ENCODE assay signal across 9 cellular contexts in the genomic region with DNA sequence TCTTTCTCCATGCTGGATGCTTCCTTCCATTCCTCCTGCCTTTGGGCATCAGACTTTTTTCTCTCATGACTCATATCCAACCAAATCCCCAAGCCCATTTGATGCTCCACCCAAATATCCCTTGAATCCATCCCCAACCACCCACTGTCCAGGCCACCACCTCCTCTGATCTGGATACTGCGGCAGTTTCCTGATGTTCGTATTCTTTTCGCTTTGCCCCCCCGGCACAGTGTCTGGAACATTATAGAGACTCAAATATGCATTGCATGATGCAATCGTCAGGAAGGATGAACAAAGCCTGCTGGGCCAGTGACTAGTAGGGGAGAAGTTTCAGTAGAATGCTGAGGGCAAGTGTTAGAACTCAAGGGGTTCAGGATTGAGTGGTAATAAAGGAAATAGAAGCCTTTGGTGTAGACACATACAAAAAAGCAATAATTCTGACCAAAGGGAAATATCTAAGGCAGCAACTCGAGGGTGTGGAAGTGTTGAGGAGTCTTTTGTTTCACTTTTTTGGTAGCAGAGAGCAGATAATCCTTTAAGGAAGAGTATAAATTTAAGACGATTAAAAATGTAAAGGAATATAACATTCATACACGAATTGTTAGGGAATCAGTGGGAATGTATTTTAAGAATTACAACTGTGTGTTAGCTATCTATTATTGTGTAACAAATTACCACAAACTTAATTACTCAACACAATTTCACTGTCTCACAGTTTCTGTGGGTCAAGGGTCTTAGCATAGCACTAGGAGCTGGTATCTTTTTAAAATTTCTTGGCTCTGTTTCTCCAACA. TPM values are rescaled to one million over a fixed set of nuclear protein-coding genes. Genes with fewer than 3 reads are reported as not detected.
DNase-seq lines count a peak whose midpoint lies in the region; ATAC-seq and TF ChIP-seq lines count a peak whose summit lies in the region.
"Had no signal": no experiment of that assay in that cellular context is flagged by ENCODE, and none has a peak within 500 bp of the region (broad histone marks: within the 10 kb centered on the region; RNA-seq: fewer than 3 reads in every experiment).

No MANE protein-coding gene starts in this region.

- H2AFZ ChIP-seq in IMR-90 (replicated peaks; ENCODE audit: low read length, poor library complexity) = no peak overlapping the region

- TF ChIP-seq POLR2A in IMR-90 (IDR thresholded peaks at IDR 0.05; ENCODE audit: low read depth, low read length) = no peak

- no peak for TF ChIP-seq RAD21 in IMR-90 (IDR thresholded peaks at IDR 0.05; ENCODE audit: low read length)

- TF ChIP-seq CTCF in IMR-90 (conservative IDR thresholded peaks at IDR 0.05; ENCODE audit: low read depth, low read length) = no peak
- no peak for TF ChIP-seq CTCF in fibroblast of villous mesenchyme (IDR thresholded peaks at IDR 0.05; ENCODE audit: insufficient read depth, low read depth, low read length)

- H4K5ac ChIP-seq in IMR-90 (ENCODE audit: low read depth, low read length) = no peak overlapping the region; the same call in 1 of the 2 replicates

- peaks cover 0 to 24% (median 0%) of the 10 kb centered on the region in 11 experiments; a peak in 3 of 22 replicates for H3K9me3 ChIP-seq in BLaER1 treated with 17β-estradiol and CSF1 and Interleukin-3, amounts not matched to agents 10 nM and 100 nM (replicated peaks in 1 of 11)
- no peaks in the 10 kb centered on the region for H3K9me3 ChIP-seq in IMR-90 (ENCODE audit: control insufficient read depth, insufficient read depth, low read length)
- H3K9me3 ChIP-seq: testis had no signal

- peaks cover 54% of the 10 kb centered on the region for H3K36me3 Mint-ChIP-seq in activated CD4-positive, alpha-beta memory T cell treated with anti-CD3 and anti-CD28 coated beads, Interleukin-2, amount 10 ng/mL, durations not matched to agents 7 days and 5 days (ENCODE audit: low read depth)

- peak overlapping the region in 8 of 11 experiments; percentile 11 to 61 (median 32); a peak in 11 of 22 replicates for H3K27ac ChIP-seq in BLaER1 treated with 17β-estradiol and CSF1 and Interleukin-3, amounts not matched to agents 10 nM and 100 nM
- H3K27ac ChIP-seq in IMR-90 (ENCODE audit: insufficient read depth, low read length) = no peak overlapping the region
- H3K27ac ChIP-seq: testis had no signal

- in situ Hi-C loops in IMR-90 (cut with MboI; ENCODE audit: low sequenced_read_pairs) = no loop called here

- peak overlapping the region; percentile 34; the same call in 1 of the 2 replicates for H2AK5ac ChIP-seq in IMR-90 (ENCODE audit: low read depth, low read length)

- no peak overlapping the region for H3K56ac ChIP-seq in IMR-90 (ENCODE audit: extremely low read depth, insufficient read depth, low read length)

- peak overlapping the region; percentile 66; the same call in 1 of the 2 replicates for H4K91ac ChIP-seq in IMR-90 (ENCODE audit: insufficient read depth, low read depth, low read length)

- BruUV-seq in IMR-90 (replicated peaks; lab: Mats Ljungman, UMichigan) = no TSS peak

- 0 out of 22 replicates have a peak overlapping the region, but pooled peaks of 1 of the 11 experiments have one; percentile 8 for H3K9ac ChIP-seq in BLaER1 treated with 17β-estradiol and CSF1 and Interleukin-3, amounts not matched to agents 10 nM and 100 nM
- H3K9ac ChIP-seq in IMR-90 (ENCODE audit: low read depth, low read length) = no peak overlapping the region

- H3K4me3 ChIP-seq in BLaER1 treated with 17β-estradiol and CSF1 and Interleukin-3, amounts not matched to agents 10 nM and 100 nM = no peak overlapping the region
- H3K4me3 ChIP-seq in IMR-90 (ENCODE audit: insufficient read depth, low read depth, low read length) (no peak overlapping the region), fibroblast of villous mesenchyme (ENCODE audit: low read depth, low read length) (no peak overlapping the region)
- H3K4me3 ChIP-seq: testis had no signal

- WGBS in IMR-90 (ENCODE audit: extremely low coverage in 2 of 2, insufficient read length in 1 of 2), 2 experiments = 100% methylated on average over 2 of the region's 8 CpGs; no CpG with 5 or more reads in 1 of the 2 experiments

- H2BK5ac ChIP-seq in IMR-90 (ENCODE audit: low read depth, low read length, poor library complexity, severe bottlenecking) = no peak overlapping the region

- dilution Hi-C loops in IMR-90 (cut with HindIII; ENCODE audit: low sequenced_read_pairs, unreplicated experiment) = no loop called here

- H3K14ac ChIP-seq in IMR-90 (replicated peaks; ENCODE audit: low read depth, low read length) = 0 out of 2 replicates have a peak overlapping the region, but pooled peaks have one; percentile 48

- H3K23ac ChIP-seq in IMR-90 (ENCODE audit: low read depth, low read length) = peak overlapping the region; percentile 31; the same call in 1 of the 2 replicates

- peak overlapping the region in 10 of 11 experiments; percentile 3 to 99 (median 40); a peak in 15 of 22 replicates for H3K4me2 ChIP-seq in BLaER1 treated with 17β-estradiol and CSF1 and Interleukin-3, amounts not matched to agents 10 nM and 100 nM
- H3K4me2 ChIP-seq in IMR-90 (ENCODE audit: low read depth, low read length) = no peak overlapping the region

- ATAC-seq in IMR-90 (ENCODE audit: low read depth) (peak; percentile 58), GM19324 (IDR thresholded peaks at IDR 0.05; ENCODE audit: low FRiP score, unreplicated experiment) (no peak), HG03342 (IDR thresholded peaks at IDR 0.05; ENCODE audit: unreplicated experiment) (no peak)

- peak overlapping the region; percentile 67 for H3K27ac Mint-ChIP-seq in activated CD4-positive, alpha-beta memory T cell treated with anti-CD3 and anti-CD28 coated beads, Interleukin-2, amount 10 ng/mL, durations not matched to agents 7 days and 5 days

- no peaks in the 10 kb centered on the region for H3K27me3 ChIP-seq in BLaER1 treated with 17β-estradiol and CSF1 and Interleukin-3, amounts not matched to agents 10 nM and 100 nM
- H3K27me3 ChIP-seq in IMR-90 (ENCODE audit: control insufficient read depth, insufficient read depth, low read length) = peaks cover 6% of the 10 kb centered on the region
- H3K27me3 ChIP-seq: testis had no signal

- H3K27me3 Mint-ChIP-seq in activated CD4-positive, alpha-beta memory T cell treated with anti-CD3 and anti-CD28 coated beads, Interleukin-2, amount 10 ng/mL, durations not matched to agents 7 days and 5 days = no peaks in the 10 kb centered on the region

- H3K9me3 Mint-ChIP-seq in activated CD4-positive, alpha-beta memory T cell treated with anti-CD3 and anti-CD28 coated beads, Interleukin-2, amount 10 ng/mL, durations not matched to agents 7 days and 5 days = peaks cover 5% of the 10 kb centered on the region

- CTCF ChIA-PET in IMR-90 (lab: Yijun Ruan, JAX) = no interaction called here
- CTCF ChIA-PET in activated CD4-positive, alpha-beta memory T cell treated with anti-CD3 and anti-CD28 coated beads, Interleukin-2, amount 10 ng/mL, durations not matched to agents 7 days and 5 days (lab: Charles Lee) = interaction anchor here (0.5 to 1.3 kb wide), 3 partner anchors 14 to 17 kb away, joined by 3 read pairs; no protein-coding TSS in a partner anchor

- DNase-seq in IMR-90 (peak; percentile 43), fibroblast of villous mesenchyme (ENCODE audit: low read depth) (peak; percentile 61), UCSD-AML1 (lab: John Stamatoyannopoulos, UW; ENCODE audit: unreplicated experiment) (no peak), superior temporal gyrus (ENCODE audit: extremely low spot score) (no peak)
- DNase-seq in activated CD4-positive, alpha-beta memory T cell treated with anti-CD3 and anti-CD28 coated beads, Interleukin-2, amount 10 ng/mL, durations not matched to agents 7 days and 5 days = no peak
- DNase-seq: testis had no signal

- H3K4me1 Mint-ChIP-seq in activated CD4-positive, alpha-beta memory T cell treated with anti-CD3 and anti-CD28 coated beads, Interleukin-2, amount 10 ng/mL, durations not matched to agents 7 days and 5 days = peaks cover 49% of the 10 kb centered on the region

- H4K20me1 ChIP-seq in BLaER1 treated with 17β-estradiol and CSF1 and Interleukin-3, amounts not matched to agents 10 nM and 100 nM = peaks cover 0 to 49% (median 0%) of the 10 kb centered on the region in 11 experiments; a peak in 9 of 22 replicates
- peaks cover 20% of the 10 kb centered on the region for H4K20me1 ChIP-seq in IMR-90 (ENCODE audit: insufficient read depth, low read length)

- H2BK120ac ChIP-seq in IMR-90 (ENCODE audit: low read depth, low read length) = peak overlapping the region; percentile 58

- H3K4me3 Mint-ChIP-seq in activated CD4-positive, alpha-beta memory T cell treated with anti-CD3 and anti-CD28 coated beads, Interleukin-2, amount 10 ng/mL, durations not matched to agents 7 days and 5 days = no peak overlapping the region

- H3K4me1 ChIP-seq in BLaER1 treated with 17β-estradiol and CSF1 and Interleukin-3, amounts not matched to agents 10 nM and 100 nM = peaks cover 8 to 57% (median 23%) of the 10 kb centered on the region in 10 experiments
- H3K4me1 ChIP-seq in IMR-90 (ENCODE audit: control insufficient read depth, insufficient read depth, low read length) = peaks cover 14% of the 10 kb centered on the region

- H2BK20ac ChIP-seq in IMR-90 (ENCODE audit: low read depth, low read length) = peak overlapping the region; percentile 47; the same call in 1 of the 2 replicates

- no peak overlapping the region for H2BK15ac ChIP-seq in IMR-90 (ENCODE audit: low read depth, low read length)

- peak overlapping the region; percentile 57 for H3K4ac ChIP-seq in IMR-90 (ENCODE audit: low read depth, low read length)

- H4K8ac ChIP-seq in IMR-90 (ENCODE audit: low read depth in 2 of 2, low read length in 2 of 2) = peak overlapping the region; percentile 55 to 89; a peak in 2 of 4 replicates

- H3K36me3 ChIP-seq in BLaER1 treated with 17β-estradiol and CSF1 and Interleukin-3, amounts not matched to agents 10 nM and 100 nM = peaks cover 9 to 45% (median 41%) of the 10 kb centered on the region in 11 experiments
- peaks cover 25% of the 10 kb centered on the region for H3K36me3 ChIP-seq in IMR-90 (ENCODE audit: control insufficient read depth, insufficient read depth, low read length)

- peak overlapping the region; percentile 17 for H2AK9ac ChIP-seq in IMR-90 (replicated peaks; ENCODE audit: low read depth, low read length, poor library complexity)

- peaks cover 16 to 27% of the 10 kb centered on the region in 2 experiments for H3K79me1 ChIP-seq in IMR-90 (ENCODE audit: low read depth in 1 of 2, low read length in 2 of 2)

- no peak overlapping the region; the same call in 1 of the 2 replicates for H3K18ac ChIP-seq in IMR-90 (ENCODE audit: low read depth, low read length)

- peaks cover 3% of the 10 kb centered on the region; the same call in 1 of the 2 replicates for H3K9me1 ChIP-seq in IMR-90 (ENCODE audit: insufficient read depth, low read length)

- intact Hi-C loops in IMR-90 (cut with micrococcal nuclease) = no loop called here

- POLR2A ChIA-PET in IMR-90 (lab: Charles Lee; ENCODE audit: unreplicated experiment) = no interaction called here
- POLR2A ChIA-PET in activated CD4-positive, alpha-beta memory T cell treated with anti-CD3 and anti-CD28 coated beads, Interleukin-2, amount 10 ng/mL, durations not matched to agents 7 days and 5 days (lab: Charles Lee) = interaction anchor here (1.3 kb wide), 1 partner anchor 19 kb away, joined by 5 read pairs; no protein-coding TSS in a partner anchor

RNA-seq across cellular contexts. Expression of a gene that starts 7.5 kb away (rescaled TPM):
- total RNA-seq in IMR-90 (2012; rRNA removed) (117 and 167 TPM in 2 replicates), fibroblast of villous mesenchyme (126 and 197 TPM in 2 replicates)
- 1,354 and 1,402 TPM in 2 replicates for polyA plus RNA-seq in IMR-90 (2012; rRNA removed)
- polyA plus RNA-seq in IMR-90 (2012; cell fraction: cytosol; rRNA removed) = 1,239 and 1,683 TPM in 2 replicates
- polyA plus RNA-seq in IMR-90 (2012; cell fraction: nucleus; rRNA removed; ENCODE audit: low replicate concordance) = 148 and 260 TPM in 2 replicates
- 100 to 1,000 TPM; 504 to 539 TPM for total RNA-seq in activated CD4-positive, alpha-beta memory T cell treated with anti-CD3 and anti-CD28 coated beads, Interleukin-2, amount 10 ng/mL, durations not matched to agents 7 days and 5 days

RNA-seq across cellular contexts. Expression of a gene that starts 35.7 kb away (rescaled TPM):
- total RNA-seq in IMR-90 (2012; rRNA removed) (77.2 and 86.0 TPM in 2 replicates), fibroblast of villous mesenchyme (70.0 and 70.2 TPM in 2 replicates)
- 223 and 277 TPM in 2 replicates for polyA plus RNA-seq in IMR-90 (2012; rRNA removed)
- polyA plus RNA-seq in IMR-90 (2012; cell fraction: cytosol; rRNA removed) = 119 and 149 TPM in 2 replicates
- polyA plus RNA-seq in IMR-90 (2012; cell fraction: nucleus; rRNA removed; ENCODE audit: low replicate concordance) = 18.1 and 82.0 TPM in 2 replicates
- total RNA-seq in activated CD4-positive, alpha-beta memory T cell treated with anti-CD3 and anti-CD28 coated beads, Interleukin-2, amount 10 ng/mL, durations not matched to agents 7 days and 5 days = 100 to 1,000 TPM; 631 to 641 TPM

RNA-seq across cellular contexts. Expression of a gene that starts 59.5 kb away (rescaled TPM):
- total RNA-seq in IMR-90 (2012; rRNA removed) (not detected in 2 replicates), fibroblast of villous mesenchyme (not detected in 2 replicates)
- not detected in 2 replicates for polyA plus RNA-seq in IMR-90 (2012; rRNA removed)
- not detected in 2 replicates for polyA plus RNA-seq in IMR-90 (2012; cell fraction: cytosol; rRNA removed)
- polyA plus RNA-seq in IMR-90 (2012; cell fraction: nucleus; rRNA removed; ENCODE audit: low replicate concordance) = not detected in 2 replicates
- not detected for total RNA-seq in activated CD4-positive, alpha-beta memory T cell treated with anti-CD3 and anti-CD28 coated beads, Interleukin-2, amount 10 ng/mL, durations not matched to agents 7 days and 5 days

Comparison
In these comparisons a context has a peak if more than half of its experiments do, and no peak if none do; other contexts are left out.
1. DNase-seq: peak in IMR-90 (single experiment) and fibroblast of villous mesenchyme (single experiment); none in activated CD4-positive, alpha-beta memory T cell treated with anti-CD3 and anti-CD28 coated beads, Interleukin-2, amount 10 ng/mL, durations not matched to agents 7 days and 5 days (single experiment), UCSD-AML1 (single experiment) and superior temporal gyrus (single experiment).